ENCODE assay signal across 8 cellular contexts in the genomic region with DNA sequence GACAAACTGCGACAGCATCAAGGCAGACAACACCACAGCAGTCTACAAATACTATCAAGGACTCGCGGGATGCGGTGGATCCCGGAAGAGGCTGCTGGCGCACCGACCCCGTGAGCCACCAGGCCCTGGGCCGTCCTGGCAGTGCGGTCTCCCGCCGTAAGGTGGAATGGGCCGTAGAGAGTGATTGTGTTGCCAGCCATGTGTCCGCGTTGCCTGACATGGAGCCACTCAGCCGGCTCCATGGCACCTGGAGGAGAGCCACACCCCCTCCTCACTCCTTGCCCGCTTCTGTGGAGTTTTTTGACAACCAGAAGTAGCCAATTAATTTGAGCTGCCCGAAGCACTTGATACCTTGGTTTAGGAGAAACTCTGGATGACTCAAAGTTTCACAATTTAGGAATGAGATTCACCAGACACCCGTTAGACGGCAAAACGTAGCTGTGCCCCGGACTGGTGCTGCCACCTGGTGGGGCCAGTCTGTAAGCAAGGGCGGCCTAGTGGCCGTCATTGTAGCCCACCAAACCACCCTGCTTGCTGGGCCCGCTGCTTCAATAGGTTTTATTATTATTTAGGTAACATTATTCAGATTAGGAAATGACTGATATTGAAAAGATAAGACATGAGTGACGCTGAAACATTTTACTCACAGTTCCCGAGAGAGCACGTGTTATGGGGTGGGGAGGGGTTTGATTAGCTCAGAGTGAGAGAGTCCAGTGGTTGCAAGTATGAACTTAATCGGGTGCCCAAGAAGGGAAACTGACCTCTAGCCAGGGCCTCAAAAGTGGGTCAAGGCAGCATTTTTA. TPM values are rescaled to one million over a fixed set of nuclear protein-coding genes. Genes with fewer than 3 reads are reported as not detected.
DNase-seq lines count a peak whose midpoint lies in the region; ATAC-seq and TF ChIP-seq lines count a peak whose summit lies in the region.

No MANE protein-coding gene starts in this region.

- peak; percentile 88 for ATAC-seq in GM21381 (IDR thresholded peaks at IDR 0.05; ENCODE audit: unreplicated experiment)
- ATAC-seq in foreskin keratinocyte: peak; percentile 58

- H3K9me3 ChIP-seq in HUES6 (ENCODE audit: control insufficient read depth, insufficient read depth, low read depth, low read length) (peaks cover under 1% of the 10 kb centered on the region; the same call in 1 of the 2 replicates), parathyroid adenoma (ENCODE audit: control insufficient read depth, low read length) (no peaks in the 10 kb centered on the region), transverse colon (no peaks in the 10 kb centered on the region)

- peaks cover 13% of the 10 kb centered on the region; the same call in 1 of the 2 replicates for H3K4me1 ChIP-seq in HUES6 (ENCODE audit: control insufficient read depth, insufficient read depth, low read length)
- peaks cover 18% of the 10 kb centered on the region for H3K4me1 ChIP-seq in foreskin keratinocyte
- H3K4me1 ChIP-seq in parathyroid adenoma: peaks cover 4% of the 10 kb centered on the region
- H3K4me1 ChIP-seq in transverse colon: peaks cover 3 to 8% (median 3%) of the 10 kb centered on the region in 4 donors

- H2AFZ ChIP-seq in parathyroid adenoma: peak overlapping the region; percentile 68

- 23% methylated on average over 26 of the region's 29 CpGs; no CpG with 5 or more reads in 1 of the 2 donors for WGBS in transverse colon (ENCODE audit: low coverage in 1 of 2), 2 donors

- H3K36me3 ChIP-seq in HUES6 (ENCODE audit: control insufficient read depth, insufficient read depth, low read length) (no peaks in the 10 kb centered on the region), parathyroid adenoma (ENCODE audit: control insufficient read depth, insufficient read depth, low read length) (no peaks in the 10 kb centered on the region), transverse colon (no peaks in the 10 kb centered on the region)

- no peak overlapping the region for H3K27ac ChIP-seq in HUES6 (ENCODE audit: low read depth, low read length)
- H3K27ac ChIP-seq in foreskin keratinocyte: no peak overlapping the region
- no peak overlapping the region for H3K27ac ChIP-seq in parathyroid adenoma
- H3K27ac ChIP-seq in transverse colon: no peak overlapping the region

- intact Hi-C loops in transverse colon (cut with DNase I; ENCODE audit: low total_unique reads): loop anchor here (10.0 kb wide), 2 partner anchors 148 to 398 kb away; a partner anchor contains a TSS

- peak overlapping the region; percentile 36 for H3K4me3 ChIP-seq in HUES6 (ENCODE audit: low read depth, low read length)
- H3K4me3 ChIP-seq in parathyroid adenoma (ENCODE audit: low read depth, low read length): no peak overlapping the region
- no peak overlapping the region for H3K4me3 ChIP-seq in transverse colon

- H3K27me3 ChIP-seq in HUES6 (ENCODE audit: control insufficient read depth, insufficient read depth, low read length) (peaks cover 12% of the 10 kb centered on the region), foreskin keratinocyte (no peaks in the 10 kb centered on the region), parathyroid adenoma (ENCODE audit: control insufficient read depth, insufficient read depth, low read length) (no peaks in the 10 kb centered on the region), transverse colon (peaks cover 36% of the 10 kb centered on the region)

- H3K9ac ChIP-seq in HUES6 (ENCODE audit: low read length): no peak overlapping the region
- no peak overlapping the region for H3K9ac ChIP-seq in parathyroid adenoma

- in situ Hi-C loops in transverse colon (cut with MboI; ENCODE audit: low pct_ligation_motif_present in 1 of 4, low pct_unique_long_range_greater_than_20kb in 1 of 4, low sequenced_read_pairs in 3 of 4): loop anchor here (10.0 to 25.0 kb wide), 6 partner anchors 148 to 755 kb away; a partner anchor contains a TSS

- TF ChIP-seq EP300 in transverse colon (IDR thresholded peaks at IDR 0.05; ENCODE audit: low read depth): no peak

- TF ChIP-seq CTCF in foreskin keratinocyte (conservative IDR thresholded peaks at IDR 0.05) (peak; percentile 98), parathyroid adenoma (IDR thresholded peaks at IDR 0.05) (peak; percentile 97), transverse colon (IDR thresholded peaks at IDR 0.05) (peak; percentile 91 to 96 (median 94))

- H3K4me2 ChIP-seq in parathyroid adenoma (ENCODE audit: low read length): peak overlapping the region; percentile 59

- DNase-seq in DMS79 treated with DMSO at 0.1 percent for 48 hours (lab: John Stamatoyannopoulos, UW): peak; percentile 64
- peak; percentile 39 to 44 for DNase-seq in SHP77 (lab: John Stamatoyannopoulos, UW)
- peak; percentile 70 for DNase-seq in activated gamma-delta T cell treated with Interleukin-2 at 50 U/mL for 16 hours
- DNase-seq in foreskin keratinocyte: peak in 1 of 2 donors; percentile 80
- DNase-seq in transverse colon: peak; percentile 79

- H3K79me2 ChIP-seq in parathyroid adenoma: no peaks in the 10 kb centered on the region

- no peak for TF ChIP-seq POLR2A in transverse colon (IDR thresholded peaks at IDR 0.05)

RNA-seq across cellular contexts. Expression of a gene that starts 10.2 kb away (rescaled TPM):
- total RNA-seq in foreskin keratinocyte: 107 and 120 TPM in 2 replicates
- polyA plus RNA-seq in foreskin keratinocyte: 135 and 142 TPM in 2 replicates
- total RNA-seq in transverse colon: 100 to 1,000 TPM in 1 of 4 donors, 10 to 100 TPM in 3; 52.1 to 367 (median 83.7) TPM

RNA-seq across cellular contexts. Expression of a gene that starts 23.4 kb away (rescaled TPM):
- total RNA-seq in foreskin keratinocyte (16.3 and 18.8 TPM in 2 replicates), transverse colon (100 to 1,000 TPM; 136 to 168 (median 148) TPM)
- polyA plus RNA-seq in foreskin keratinocyte: 14.4 and 14.6 TPM in 2 replicates
